In the genomic region with DNA sequence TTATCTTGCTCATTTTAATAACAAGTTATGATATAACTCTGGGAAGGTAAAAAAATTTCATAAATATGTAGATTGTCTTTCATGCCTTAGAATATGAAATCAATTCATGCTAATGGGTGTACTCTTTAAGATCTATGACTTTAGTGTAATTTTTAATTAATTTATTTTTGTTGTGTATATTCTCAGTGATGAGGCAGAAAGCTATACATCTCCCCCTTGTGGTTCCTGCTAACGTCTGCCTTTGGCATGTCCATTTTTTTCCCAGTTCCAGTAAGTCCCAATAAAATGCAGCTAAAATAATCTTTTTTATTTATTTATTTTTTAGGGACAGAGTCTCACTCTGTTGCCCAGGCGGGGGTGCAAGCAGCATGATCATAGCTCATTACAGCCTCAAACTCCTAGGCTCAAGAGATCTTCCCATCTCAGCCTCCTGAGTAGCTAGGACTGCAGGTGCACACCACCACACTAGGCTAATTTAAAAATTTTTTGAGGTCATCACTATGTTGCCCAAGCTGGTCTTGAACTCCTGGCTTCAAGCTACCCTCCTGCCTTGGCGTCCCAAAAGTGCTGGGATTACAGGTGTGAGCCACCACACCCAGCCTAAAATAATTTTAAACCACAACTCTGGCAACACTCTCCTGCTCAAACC, we compare ENCODE assay signal across 9 cellular contexts. TPM values are rescaled to one million over a fixed set of nuclear protein-coding genes. Genes with fewer than 3 reads are reported as not detected.
A peak's percentile ranks its signal among the peaks of the same experiment; 100 is the strongest.
DNase-seq lines count a peak whose midpoint lies in the region; ATAC-seq and TF ChIP-seq lines count a peak whose summit lies in the region.
"Had no signal": no experiment of that assay in that cellular context is flagged by ENCODE, and none has a peak within 500 bp of the region (broad histone marks: within the 10 kb centered on the region; RNA-seq: fewer than 3 reads in every experiment).

No MANE protein-coding gene starts in this region.

- ATAC-seq in natural killer cell = no peak

- H3K27me3 ChIP-seq in adipocyte (replicated peaks; ENCODE audit: control insufficient read depth, insufficient read depth, low read length) = peaks cover 16% of the 10 kb centered on the region
- H3K27me3 ChIP-seq in sigmoid colon = no peaks in the 10 kb centered on the region

- TF ChIP-seq POLR2A in sigmoid colon (IDR thresholded peaks at IDR 0.05) = no peak

- H3K9me3 Mint-ChIP-seq in natural killer cell = no peaks in the 10 kb centered on the region

- 22 to 34% methylated on average over 3 of the region's 3 CpGs for WGBS in sigmoid colon, 2 donors

- no peaks in the 10 kb centered on the region for H3K36me3 Mint-ChIP-seq in natural killer cell

- H3K36me3 ChIP-seq in adipocyte (ENCODE audit: control insufficient read depth, insufficient read depth, low read length, severe bottlenecking) (no peaks in the 10 kb centered on the region), sigmoid colon (no peaks in the 10 kb centered on the region)

- H3K9me3 ChIP-seq in adipocyte (ENCODE audit: control insufficient read depth, low read length) (no peaks in the 10 kb centered on the region), sigmoid colon (no peaks in the 10 kb centered on the region)

- no peak overlapping the region for H3K9ac ChIP-seq in adipocyte (ENCODE audit: low read length)

- intact Hi-C loops in natural killer cell (cut with micrococcal nuclease) (loop anchor here (5.0 kb wide), 1 partner anchor 191 kb away; the partner anchor contains the start of gene MAX), sigmoid colon (cut with DNase I) (loop anchor here (5.0 to 10.0 kb wide), 5 partner anchors 76 to 566 kb away; partner anchors contain the start of genes FNTB, FUT8 and MAX)

- peaks cover 17% of the 10 kb centered on the region for H3K4me1 ChIP-seq in adipocyte (ENCODE audit: control insufficient read depth, insufficient read depth, low read length)
- H3K4me1 ChIP-seq in sigmoid colon = peaks cover 0 to 15% (median 12%) of the 10 kb centered on the region in 4 donors

- H3K27me3 Mint-ChIP-seq in natural killer cell (ENCODE audit: low read depth in 2 of 2) = peaks cover 11 to 13% of the 10 kb centered on the region in 2 donors

- no peak overlapping the region for H3K27ac Mint-ChIP-seq in natural killer cell

- peak; percentile 38 for DNase-seq in DMS114 treated with DMSO at 0.1 percent for 48 hours (lab: John Stamatoyannopoulos, UW; ENCODE audit: unreplicated experiment)
- peak; percentile 81 for DNase-seq in adipocyte (ENCODE audit: low read depth)
- peak; percentile 57 to 60 for DNase-seq in lung microvascular endothelial cell (ENCODE audit: low read depth in 2 of 2)
- no peak for DNase-seq in ureter (ENCODE audit: low spot score)
- no peak for DNase-seq in natural killer cell
- no peak for DNase-seq in sigmoid colon
- no peak for DNase-seq in NCI-H187 (lab: John Stamatoyannopoulos, UW)
- DNase-seq: substantia nigra had no signal

- no peak overlapping the region for H3K27ac ChIP-seq in sigmoid colon

- TF ChIP-seq CTCF in LNCAP (IDR thresholded peaks at IDR 0.05) (peak; percentile 78), natural killer cell (IDR thresholded peaks at IDR 0.05) (no peak), sigmoid colon (IDR thresholded peaks at IDR 0.05) (peak in 1 of 4 experiments; percentile 32)

- H3K4me3 ChIP-seq in adipocyte (ENCODE audit: low read length) (no peak overlapping the region), sigmoid colon (no peak overlapping the region)

- H3K4me3 Mint-ChIP-seq in natural killer cell = no peak overlapping the region

- peaks cover 21 to 29% of the 10 kb centered on the region in 2 donors for H3K4me1 Mint-ChIP-seq in natural killer cell

- TF ChIP-seq EP300 in sigmoid colon (IDR thresholded peaks at IDR 0.05) = no peak

RNA-seq across cellular contexts. Expression of gene CHURC1, which starts 3.3 kb away (rescaled TPM):
- 31.2 and 37.1 TPM in 2 replicates for total RNA-seq in lung microvascular endothelial cell
- total RNA-seq in ureter = 57.3 TPM
- 10 to 100 TPM; 56.1 to 65.5 (median 65.4) TPM for total RNA-seq in natural killer cell
- 100 to 1,000 TPM; 110 to 161 (median 142) TPM for total RNA-seq in sigmoid colon
- polyA plus RNA-seq in sigmoid colon = 10 to 100 TPM; 41.8 to 46.2 (median 42.5) TPM

RNA-seq across cellular contexts. Expression of gene SPTB, which starts 31.3 kb away (rescaled TPM):
- total RNA-seq in lung microvascular endothelial cell (under 0.01 TPM in 2 replicates), ureter (1.9 TPM), natural killer cell (under 1 TPM; 0.07 to 0.59 (median 0.13) TPM), sigmoid colon (1 to 10 TPM in 3 of 4 donors, under 1 TPM in 1; 0.49 to 2.9 (median 2.2) TPM)
- polyA plus RNA-seq in sigmoid colon = under 1 TPM in 2 of 3 donors, not detected in 1; 0.60 to 0.64 TPM

RNA-seq across cellular contexts. Expression of gene GPX2, which starts 31.6 kb away (rescaled TPM):
- total RNA-seq in lung microvascular endothelial cell (not detected in 2 replicates), ureter (342 TPM), natural killer cell (not detected), sigmoid colon (1 to 10 TPM in 1 of 4 donors, not detected in 3; 1.9 TPM)
- 1,000 to 10,000 TPM in 1 of 3 donors, 100 to 1,000 TPM in 2; 336 to 1,392 (median 412) TPM for polyA plus RNA-seq in sigmoid colon

Comparison
In these comparisons a context has a peak if more than half of its experiments do, and no peak if none do; other contexts are left out.
1. DNase-seq: peak in DMS114 treated with DMSO at 0.1 percent for 48 hours (single experiment), adipocyte (single experiment) and lung microvascular endothelial cell (2 of 2); none in ureter (single experiment), natural killer cell (single experiment), sigmoid colon (single experiment) and NCI-H187 (0 of 2).
2. RNA of gene GPX2, which starts 31.6 kb away (total RNA-seq): 342 TPM in ureter (single experiment); not detected in lung microvascular endothelial cell, not detected in natural killer cell and 1.9 TPM in sigmoid colon; every median in the first group is over 100 times any median in the second.